Comparison of ENCODE assay signal across 24 cellular contexts in the genomic region with DNA sequence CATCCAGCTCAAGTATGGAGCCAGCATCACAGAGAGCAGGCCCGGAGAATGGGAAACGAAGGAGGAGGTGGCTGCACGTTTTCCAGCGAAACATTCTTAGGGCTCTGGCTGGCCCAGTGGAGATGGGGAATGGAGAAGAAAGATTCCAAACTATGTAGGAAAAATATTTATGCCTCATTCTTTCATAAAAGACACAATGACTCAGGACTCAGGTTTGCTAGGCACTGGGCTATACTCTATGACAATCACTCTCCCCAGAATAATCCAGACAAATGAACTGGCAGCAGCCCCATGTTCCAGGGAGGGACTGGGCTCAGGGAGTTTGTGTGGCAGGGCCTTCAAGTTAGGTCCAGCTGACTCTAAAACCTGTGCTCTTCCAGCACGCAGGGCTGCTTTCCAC.
DNase-seq lines count a peak whose midpoint lies in the region; ATAC-seq, FAIRE-seq and TF ChIP-seq lines count a peak whose summit lies in the region.
"Had no signal": no experiment of that assay in that cellular context is flagged by ENCODE, and none has a peak within 500 bp of the region (broad histone marks: within the 10 kb centered on the region; RNA-seq: fewer than 3 reads in every experiment).

No MANE protein-coding gene starts in this region.

- no peak overlapping the region for H3K9ac ChIP-seq in astrocyte (ENCODE audit: low read length)

- peaks cover 14% of the 10 kb centered on the region for H3K4me1 Mint-ChIP-seq in astrocyte (ENCODE audit: low read depth, unreplicated experiment)
- H3K4me1 Mint-ChIP-seq: activated naive CD8-positive, alpha-beta T cell treated with anti-CD3 and anti-CD28 coated beads, Interleukin-2, amount 10 ng/mL, durations not matched to agents 7 days and 5 days had no signal

- no peak for FAIRE-seq in astrocyte (lab: Jason Lieb, UNC)
- FAIRE-seq: G401.6, GM12878, H1 had no signal

- H3K27me3 Mint-ChIP-seq in astrocyte (ENCODE audit: low read depth, unreplicated experiment): peaks cover 18% of the 10 kb centered on the region
- H3K27me3 Mint-ChIP-seq: activated naive CD8-positive, alpha-beta T cell treated with anti-CD3 and anti-CD28 coated beads, Interleukin-2, amount 10 ng/mL, durations not matched to agents 7 days and 5 days had no signal

- H3K9me3 Mint-ChIP-seq in astrocyte (ENCODE audit: unreplicated experiment): no peaks in the 10 kb centered on the region
- H3K9me3 Mint-ChIP-seq: activated naive CD8-positive, alpha-beta T cell treated with anti-CD3 and anti-CD28 coated beads, Interleukin-2, amount 10 ng/mL, durations not matched to agents 7 days and 5 days; CD14-positive monocyte had no signal

- peak overlapping the region; percentile 92 for H3K27ac Mint-ChIP-seq in astrocyte (ENCODE audit: unreplicated experiment)
- H3K27ac Mint-ChIP-seq: activated naive CD8-positive, alpha-beta T cell treated with anti-CD3 and anti-CD28 coated beads, Interleukin-2, amount 10 ng/mL, durations not matched to agents 7 days and 5 days had no signal

- H3K36me3 ChIP-seq in astrocyte (ENCODE audit: insufficient read depth, low read length): no peaks in the 10 kb centered on the region

- H3K4me1 ChIP-seq in right cardiac atrium (ENCODE audit: control insufficient read depth, insufficient read depth, low read length) (peaks cover 2% of the 10 kb centered on the region), astrocyte (ENCODE audit: insufficient read depth, low read length) (peaks cover 4% of the 10 kb centered on the region)

- H3K9me3 ChIP-seq in right cardiac atrium (ENCODE audit: control insufficient read depth, low read length) (no peaks in the 10 kb centered on the region), astrocyte (ENCODE audit: insufficient read depth, low read depth, low read length) (no peaks in the 10 kb centered on the region)

- intact Hi-C loops in cardiac septum (cut with DNase I) (loop anchor here (5.0 kb wide), 1 partner anchor 228 kb away; no protein-coding TSS in a partner anchor), right cardiac atrium (cut with DNase I) (loop anchor here in 1 of 4 donors (10.0 kb wide), 1 partner anchor 231 kb away; no protein-coding TSS in a partner anchor)

- no peak overlapping the region for H2AFZ ChIP-seq in astrocyte (ENCODE audit: low read depth, low read length)

- H3K4me3 Mint-ChIP-seq in astrocyte (ENCODE audit: unreplicated experiment): no peak overlapping the region
- H3K4me3 Mint-ChIP-seq: activated naive CD8-positive, alpha-beta T cell treated with anti-CD3 and anti-CD28 coated beads, Interleukin-2, amount 10 ng/mL, durations not matched to agents 7 days and 5 days; CD14-positive monocyte had no signal

- H3K27me3 ChIP-seq in right cardiac atrium (ENCODE audit: control insufficient read depth, insufficient read depth): no peaks in the 10 kb centered on the region
- H3K27me3 ChIP-seq in astrocyte (ENCODE audit: insufficient read depth, low read length): no peaks in the 10 kb centered on the region

- DNase-seq in cardiac septum (ENCODE audit: low spot score) (peak; percentile 73), right cardiac atrium (no peak), astrocyte (ENCODE audit: low read depth) (peak; percentile 70), iris pigment epithelial cell (ENCODE audit: low read depth) (peak; percentile 24), COLO668 (lab: John Stamatoyannopoulos, UW; ENCODE audit: unreplicated experiment) (no peak), NCI-H82 treated with DMSO at 0.1 percent for 48 hours (lab: John Stamatoyannopoulos, UW; ENCODE audit: unreplicated experiment) (no peak)
- no peak for DNase-seq in activated CD4-positive, alpha-beta T cell treated with anti-CD3 and anti-CD28 coated beads for 1 hour
- DNase-seq: activated CD4-positive, alpha-beta T cell treated with anti-CD3 and anti-CD28 coated beads for 48 hours; activated CD8-positive, alpha-beta memory T cell treated with anti-CD3 and anti-CD28 coated beads, Interleukin-2, amount 50 U/mL, for 48 hours; activated naive CD8-positive, alpha-beta T cell treated with anti-CD3 and anti-CD28 coated beads, Interleukin-2, amount 10 ng/mL, durations not matched to agents 7 days and 5 days; caudate nucleus; erythroblast; KBM-7; NCI-H1930; PC-3; SIG-M5; stimulated activated CD4-positive, alpha-beta T cell treated with anti-CD3 and anti-CD28 coated beads, Interleukin-4, amount 100 ng/mL, for 1 hour; stimulated activated naive CD8-positive, alpha-beta T cell treated with anti-CD3 and anti-CD28 coated beads, Interleukin-15, Interleukin-2, amounts not matched to agents 100 U/mL and 50 U/mL, for 24 hours had no signal

- no peak for ATAC-seq in right cardiac atrium
- no peak for ATAC-seq in GM18907 (IDR thresholded peaks at IDR 0.05; ENCODE audit: unreplicated experiment)
- ATAC-seq: GM12878; left lobe of liver; PC-3; stimulated activated naive CD8-positive, alpha-beta T cell treated with anti-CD3 and anti-CD28 coated beads, Interleukin-15, Interleukin-2, amounts not matched to agents 100 U/mL and 50 U/mL, for 24 hours had no signal

- H3K27ac ChIP-seq in right cardiac atrium (ENCODE audit: low read length): no peak overlapping the region
- H3K27ac ChIP-seq in astrocyte (ENCODE audit: low read depth, low read length): no peak overlapping the region

- no peaks in the 10 kb centered on the region for H4K20me1 ChIP-seq in astrocyte (ENCODE audit: insufficient read depth, low read length)

- 80% methylated on average over 5 of the region's 5 CpGs for WGBS in right cardiac atrium

- no peaks in the 10 kb centered on the region for H3K79me2 ChIP-seq in astrocyte (ENCODE audit: insufficient read depth, low read length)

- H3K36me3 Mint-ChIP-seq in astrocyte (ENCODE audit: low read depth, unreplicated experiment): no peaks in the 10 kb centered on the region
- H3K36me3 Mint-ChIP-seq: activated naive CD8-positive, alpha-beta T cell treated with anti-CD3 and anti-CD28 coated beads, Interleukin-2, amount 10 ng/mL, durations not matched to agents 7 days and 5 days; CD14-positive monocyte had no signal

- H3K4me3 ChIP-seq in right cardiac atrium (ENCODE audit: low read length) (no peak overlapping the region), astrocyte (ENCODE audit: insufficient read depth, low read depth, low read length) (no peak overlapping the region)
- H3K4me3 ChIP-seq: GM12878 had no signal

- H3K4me2 ChIP-seq in astrocyte (ENCODE audit: low read length): no peak overlapping the region

- no peak for TF ChIP-seq CTCF in astrocyte (IDR thresholded peaks at IDR 0.05; ENCODE audit: insufficient read depth, low read depth, low read length)

Comparison
In these comparisons a context has a peak if more than half of its experiments do, and no peak if none do; other contexts are left out.
1. DNase-seq: peak in cardiac septum (single experiment), astrocyte (single experiment) and iris pigment epithelial cell (single experiment); none in right cardiac atrium (0 of 3), activated CD4-positive, alpha-beta T cell treated with anti-CD3 and anti-CD28 coated beads for 1 hour (single experiment), COLO668 (single experiment) and NCI-H82 treated with DMSO at 0.1 percent for 48 hours (single experiment).